ENCODE assay signal across 10 cellular contexts in genomic region chr2:231667497-231667896, GRCh38. TPM values are rescaled to one million over a fixed set of nuclear protein-coding genes. Genes with fewer than 3 reads are reported as not detected.
DNase-seq lines count a peak whose midpoint lies in the region; TF ChIP-seq lines count a peak whose summit lies in the region.
"Had no signal": no experiment of that assay in that cellular context is flagged by ENCODE, and none has a peak within 500 bp of the region (broad histone marks: within the 10 kb centered on the region; RNA-seq: fewer than 3 reads in every experiment).

No MANE protein-coding gene starts in this region.

- H3K9me3 ChIP-seq in mucosa of stomach (ENCODE audit: control insufficient read depth, low read length) (no peaks in the 10 kb centered on the region), thymus (ENCODE audit: control insufficient read depth) (no peaks in the 10 kb centered on the region), SJCRH30 (replicated peaks) (no peaks in the 10 kb centered on the region)

- 95% methylated on average over 7 of the region's 7 CpGs for WGBS in thymus

- TF ChIP-seq CTCF in HFF-Myc (IDR thresholded peaks at IDR 0.05; ENCODE audit: low read depth, low read length, missing control alignments) (no peak), chondrocyte (IDR thresholded peaks at IDR 0.05) (no peak)

- H3K36me3 ChIP-seq in mucosa of stomach (ENCODE audit: control insufficient read depth, insufficient read depth, low read length): no peaks in the 10 kb centered on the region
- H3K36me3 ChIP-seq in thymus (ENCODE audit: control insufficient read depth, insufficient read depth): no peaks in the 10 kb centered on the region
- H3K36me3 ChIP-seq in SJCRH30: no peaks in the 10 kb centered on the region

- no peaks in the 10 kb centered on the region for H3K27me3 Mint-ChIP-seq in chondrocyte (ENCODE audit: low read depth)

- H3K4me3 ChIP-seq in HFF-Myc (replicated peaks; ENCODE audit: low read depth, low read length): peak overlapping the region; percentile 49
- peak overlapping the region; percentile 88 for H3K4me3 ChIP-seq in mucosa of stomach (ENCODE audit: low read length)
- H3K4me3 ChIP-seq in thymus (ENCODE audit: low read length): no peak overlapping the region
- no peak overlapping the region for H3K4me3 ChIP-seq in SJCRH30

- H3K27me3 ChIP-seq in mucosa of stomach (ENCODE audit: control insufficient read depth, insufficient read depth, low read length) (no peaks in the 10 kb centered on the region), thymus (ENCODE audit: control insufficient read depth, insufficient read depth) (no peaks in the 10 kb centered on the region), SJCRH30 (no peaks in the 10 kb centered on the region)

- intact Hi-C loops in posterior vena cava (cut with DNase I): no loop called here

- H3K9ac ChIP-seq in mucosa of stomach (ENCODE audit: low read length): peak overlapping the region; percentile 99

- H3K4me3 Mint-ChIP-seq in chondrocyte (ENCODE audit: unreplicated experiment): no peak overlapping the region

- no peaks in the 10 kb centered on the region for H3K36me3 Mint-ChIP-seq in chondrocyte (ENCODE audit: low read depth)

- peaks cover 70% of the 10 kb centered on the region for H3K4me1 ChIP-seq in mucosa of stomach (ENCODE audit: control insufficient read depth, insufficient read depth, low read length)
- H3K4me1 ChIP-seq in thymus (ENCODE audit: control insufficient read depth, insufficient read depth, low read length): peaks cover 37% of the 10 kb centered on the region
- peaks cover 19% of the 10 kb centered on the region for H3K4me1 ChIP-seq in SJCRH30

- DNase-seq in HFF-Myc (ENCODE audit: extremely low read depth, low read depth) (no peak), chondrocyte (ENCODE audit: low spot score) (no peak), posterior vena cava (ENCODE audit: low spot score) (no peak), SJCRH30 (no peak), NOMO-1 treated with DMSO at 0.1 percent for 48 hours (lab: John Stamatoyannopoulos, UW; ENCODE audit: unreplicated experiment) (no peak), cerebellar nuclear complex (lab: John Stamatoyannopoulos, UW) (no peak)
- DNase-seq: activated CD4-positive, alpha-beta T cell treated with anti-CD3 and anti-CD28 coated beads, Interleukin-2, amount 50 U/mL, for 48 hours; stimulated activated CD8-positive, alpha-beta memory T cell treated with anti-CD3 and anti-CD28 coated beads, Interleukin-4, amount 100 ng/mL, for 48 hours had no signal

- H3K27ac ChIP-seq in thymus (ENCODE audit: low read depth): peak overlapping the region; percentile 11
- no peak overlapping the region for H3K27ac ChIP-seq in SJCRH30

- no peaks in the 10 kb centered on the region for H3K9me3 Mint-ChIP-seq in chondrocyte (ENCODE audit: low read depth)

- peaks cover 32% of the 10 kb centered on the region for H3K4me1 Mint-ChIP-seq in chondrocyte (ENCODE audit: low read depth)

- peak overlapping the region; percentile 98 for H3K27ac Mint-ChIP-seq in chondrocyte (ENCODE audit: unreplicated experiment)

RNA-seq across cellular contexts. Expression of gene PTMA, which starts 40.8 kb away (rescaled TPM):
- total RNA-seq in chondrocyte (391 to 435 TPM (median 409 TPM) in 3 replicates), posterior vena cava (100 to 1,000 TPM; 772 to 863 TPM)
- 2,183 TPM for polyA plus RNA-seq in thymus
- 1,694 and 1,855 TPM in 2 replicates for total RNA-seq in SJCRH30 (2014; rRNA removed; shearing (Covaris generic))

Comparison
In these comparisons a context has a peak if more than half of its experiments do, and no peak if none do; other contexts are left out.
1. H3K4me3 ChIP-seq: peak in HFF-Myc (single experiment) and mucosa of stomach (single experiment); none in thymus (single experiment) and SJCRH30 (single experiment).